Comparison of ENCODE assay signal across 8 cellular contexts in genomic region chr2:219642465-219643083, GRCh38. TPM values are rescaled to one million over a fixed set of nuclear protein-coding genes. Genes with fewer than 3 reads are reported as not detected.
DNase-seq lines count a peak whose midpoint lies in the region; ATAC-seq and TF ChIP-seq lines count a peak whose summit lies in the region.

No MANE protein-coding gene starts in this region.

- TF ChIP-seq CTCF in DOHH2 (IDR thresholded peaks at IDR 0.05; ENCODE audit: low read depth, low read length, poor library complexity, severe bottlenecking) (peak; percentile 98), OCI-LY1 (IDR thresholded peaks at IDR 0.05; ENCODE audit: low read length) (peak; percentile 99), epithelial cell of esophagus (IDR thresholded peaks at IDR 0.05; ENCODE audit: insufficient read depth, low read depth, low read length, missing control alignments) (peak; percentile 99)

- H2AFZ ChIP-seq in OCI-LY1 (ENCODE audit: low read length) = no peak overlapping the region

- H3K9me3 ChIP-seq in DOHH2 (ENCODE audit: control insufficient read depth, insufficient read depth, low read length) (no peaks in the 10 kb centered on the region), OCI-LY1 (ENCODE audit: low read length) (no peaks in the 10 kb centered on the region)

- no peaks in the 10 kb centered on the region for H3K9me2 ChIP-seq in DOHH2 (replicated peaks; ENCODE audit: control insufficient read depth, low read length)
- no peaks in the 10 kb centered on the region for H3K9me2 ChIP-seq in OCI-LY1 (ENCODE audit: low read depth, low read length)

- no peaks in the 10 kb centered on the region for H4K20me1 ChIP-seq in DOHH2 (ENCODE audit: control insufficient read depth, insufficient read depth, low read depth, low read length)
- no peaks in the 10 kb centered on the region for H4K20me1 ChIP-seq in OCI-LY1 (ENCODE audit: insufficient read depth, low read length)

- no peak for TF ChIP-seq EP300 in Ishikawa (IDR thresholded peaks at IDR 0.05; ENCODE audit: borderline replicate concordance)

- peak; percentile 87 for DNase-seq in activated CD8-positive, alpha-beta memory T cell treated with anti-CD3 and anti-CD28 coated beads, Interleukin-2, amount 50 U/mL, for 24 hours (ENCODE audit: extremely low read depth)
- DNase-seq in epithelial cell of esophagus (ENCODE audit: low read depth) = peak; percentile 96
- DNase-seq in myocyte (ENCODE audit: low read depth) = peak; percentile 95
- DNase-seq in stimulated activated CD8-positive, alpha-beta memory T cell treated with anti-CD3 and anti-CD28 coated beads, Interleukin-7, amount 100 ng/mL, for 24 hours (ENCODE audit: low read depth) = peak; percentile 72

- H3K4me3 ChIP-seq in DOHH2 (ENCODE audit: low read length) (peak overlapping the region; percentile 49), OCI-LY1 (ENCODE audit: low read depth, low read length, poor library complexity, severe bottlenecking) (no peak overlapping the region), epithelial cell of esophagus (ENCODE audit: low read length) (no peak overlapping the region)

- H3K4me2 ChIP-seq in DOHH2 (ENCODE audit: low read length) (peak overlapping the region; percentile 65), OCI-LY1 (ENCODE audit: low read length) (peak overlapping the region; percentile 47; the same call in 1 of the 2 replicates)

- H3K79me2 ChIP-seq in DOHH2 (ENCODE audit: control insufficient read depth, low read length) (no peaks in the 10 kb centered on the region), OCI-LY1 (ENCODE audit: insufficient read depth, low read length) (no peaks in the 10 kb centered on the region)

- TF ChIP-seq RAD21 in Ishikawa (IDR thresholded peaks at IDR 0.05; ENCODE audit: low read depth) = peak; percentile 95

- H3K27me3 ChIP-seq in DOHH2 (ENCODE audit: control insufficient read depth, low read length) (no peaks in the 10 kb centered on the region), OCI-LY1 (ENCODE audit: insufficient read depth, low read length) (no peaks in the 10 kb centered on the region)

- H3K4me1 ChIP-seq in DOHH2 (ENCODE audit: control insufficient read depth, low read length) = peaks cover 11% of the 10 kb centered on the region
- H3K4me1 ChIP-seq in OCI-LY1 (ENCODE audit: insufficient read depth, low read length, severe bottlenecking) = peaks cover 6% of the 10 kb centered on the region

- H3F3A ChIP-seq in DOHH2 (ENCODE audit: control insufficient read depth, insufficient read depth) (no peaks in the 10 kb centered on the region), OCI-LY1 (ENCODE audit: insufficient read depth, low read length) (no peaks in the 10 kb centered on the region)

- no peak overlapping the region for H3K9ac ChIP-seq in OCI-LY1 (ENCODE audit: low read length)

- no peaks in the 10 kb centered on the region for H3K36me3 ChIP-seq in DOHH2 (ENCODE audit: control insufficient read depth, low read length)
- H3K36me3 ChIP-seq in OCI-LY1 (ENCODE audit: insufficient read depth, low read length) = no peaks in the 10 kb centered on the region

- no peak overlapping the region for H3K27ac ChIP-seq in DOHH2 (ENCODE audit: low read depth, low read length)
- H3K27ac ChIP-seq in OCI-LY1 (ENCODE audit: low read depth, low read length, poor library complexity, severe bottlenecking) = no peak overlapping the region

- ATAC-seq in GM21717 (IDR thresholded peaks at IDR 0.05; ENCODE audit: unreplicated experiment) = peak; percentile 98

TF ChIP-seq in Ishikawa, 13 proteins besides CTCF, POLR2A, EP300 and RAD21:
- peak; percentile 95 for TF ChIP-seq CEBPB (IDR thresholded peaks at IDR 0.05)
- TF ChIP-seq TAF1 (IDR thresholded peaks at IDR 0.05; ENCODE audit: low read depth) = no peak
- no peak for TF ChIP-seq NFIC (IDR thresholded peaks at IDR 0.05)
- no peak for TF ChIP-seq TEAD4 (IDR thresholded peaks at IDR 0.05)
- TF ChIP-seq FOXM1 (IDR thresholded peaks at IDR 0.05; ENCODE audit: borderline replicate concordance, low read depth) = no peak
- TF ChIP-seq, protein P1, sequence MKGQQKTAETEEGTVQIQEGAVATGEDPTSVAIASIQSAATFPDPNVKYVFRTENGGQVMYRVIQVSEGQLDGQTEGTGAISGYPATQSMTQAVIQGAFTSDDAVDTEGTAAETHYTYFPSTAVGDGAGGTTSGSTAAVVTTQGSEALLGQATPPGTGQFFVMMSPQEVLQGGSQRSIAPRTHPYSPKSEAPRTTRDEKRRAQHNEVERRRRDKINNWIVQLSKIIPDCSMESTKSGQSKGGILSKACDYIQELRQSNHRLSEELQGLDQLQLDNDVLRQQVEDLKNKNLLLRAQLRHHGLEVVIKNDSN (IDR thresholded peaks at IDR 0.05) = no peak
- no peak for TF ChIP-seq EGR1 (IDR thresholded peaks at IDR 0.05)
- TF ChIP-seq YY1 (IDR thresholded peaks at IDR 0.05; ENCODE audit: low read depth) = 0 out of 2 replicates have a peak, but pooled peaks have one; percentile 31
- TF ChIP-seq CREB1 (IDR thresholded peaks at IDR 0.05; ENCODE audit: low read depth) = no peak
- TF ChIP-seq MAX (IDR thresholded peaks at IDR 0.05) = no peak
- no peak for TF ChIP-seq TCF12 (IDR thresholded peaks at IDR 0.05; ENCODE audit: low read depth)

RNA-seq across cellular contexts. Expression of gene SLC4A3, which starts 15.1 kb away (rescaled TPM):
- 4.3 and 7.0 TPM in 2 replicates for total RNA-seq in myocyte
- polyA plus RNA-seq in myocyte (2012) = 9.1 TPM

RNA-seq across cellular contexts. Expression of gene STK11IP, which starts 44.9 kb away (rescaled TPM):
- total RNA-seq in myocyte = 13.0 and 14.7 TPM in 2 replicates
- polyA plus RNA-seq in myocyte (2012) = 22.2 TPM
